17 cellular contexts compared by ENCODE assay signal in genomic region chr17:65546579-65546978, GRCh38. TPM values are rescaled to one million over a fixed set of nuclear protein-coding genes. Genes with fewer than 3 reads are reported as not detected.
DNase-seq lines count a peak whose midpoint lies in the region; ATAC-seq and TF ChIP-seq lines count a peak whose summit lies in the region.
"Had no signal": no experiment of that assay in that cellular context is flagged by ENCODE, and none has a peak within 500 bp of the region (broad histone marks: within the 10 kb centered on the region; RNA-seq: fewer than 3 reads in every experiment).

No MANE protein-coding gene starts in this region.

- no peaks in the 10 kb centered on the region for H3K9me3 Mint-ChIP-seq in neural progenitor cell

- peak overlapping the region; percentile 88 for H3K27ac ChIP-seq in left ventricle myocardium inferior (replicated peaks)
- peak overlapping the region in 3 of 4 donors; percentile 53 to 66 (median 61) for H3K27ac ChIP-seq in esophagus squamous epithelium
- peak overlapping the region; percentile 74 for H3K27ac ChIP-seq in neural progenitor cell

- no peak for TF ChIP-seq POLR2A in esophagus squamous epithelium (IDR thresholded peaks at IDR 0.05)

- peaks cover 75% of the 10 kb centered on the region for H3K36me3 Mint-ChIP-seq in neural progenitor cell

- peaks cover 44% of the 10 kb centered on the region for H4K20me1 ChIP-seq in neural progenitor cell (ENCODE audit: low read depth)

- H3K27me3 ChIP-seq in left ventricle myocardium inferior (ENCODE audit: low read depth): no peaks in the 10 kb centered on the region
- H3K27me3 ChIP-seq in esophagus squamous epithelium: no peaks in the 10 kb centered on the region
- H3K27me3 ChIP-seq in neural progenitor cell: peaks cover 11% of the 10 kb centered on the region

- DNase-seq in left ventricle myocardium inferior: no peak
- DNase-seq in Right ventricle myocardium superior: no peak
- DNase-seq in esophagus squamous epithelium (lab: John Stamatoyannopoulos, UW): no peak
- DNase-seq in neural progenitor cell (ENCODE audit: low spot score): no peak
- DNase-seq in mucosa of descending colon: no peak
- DNase-seq in NCI-H1048 (lab: John Stamatoyannopoulos, UW): no peak
- DNase-seq in foreskin melanocyte: no peak
- DNase-seq: activated T-cell treated with anti-CD3 and anti-CD28 coated beads, Interleukin-2, amount 50 U/mL, for 48 hours; dermis blood vessel endothelial cell; GF-D8; KBM-7; mammary epithelial cell; NCI-H1436; NCI-H446; occipital lobe; SHP77 treated with DMSO at 0.1 percent for 48 hours had no signal

- H3K4me3 ChIP-seq in left ventricle myocardium inferior (peak overlapping the region; percentile 6), esophagus squamous epithelium (no peak overlapping the region), neural progenitor cell (peak overlapping the region; percentile 35), mucosa of descending colon (no peak overlapping the region)

- H3K4me1 ChIP-seq in left ventricle myocardium inferior: peaks cover 58% of the 10 kb centered on the region
- H3K4me1 ChIP-seq in esophagus squamous epithelium: peaks cover 4 to 72% (median 24%) of the 10 kb centered on the region in 3 donors
- peaks cover 69% of the 10 kb centered on the region for H3K4me1 ChIP-seq in neural progenitor cell
- H3K4me1 ChIP-seq in mucosa of descending colon (ENCODE audit: low read depth): peaks cover 17% of the 10 kb centered on the region

- TF ChIP-seq CTCF in left ventricle myocardium inferior (IDR thresholded peaks at IDR 0.05; ENCODE audit: borderline replicate concordance): no peak
- TF ChIP-seq CTCF in esophagus squamous epithelium (IDR thresholded peaks at IDR 0.05): no peak
- TF ChIP-seq CTCF in neural progenitor cell (IDR thresholded peaks at IDR 0.05): peak; percentile 25
- TF ChIP-seq CTCF in mucosa of descending colon (IDR thresholded peaks at IDR 0.05): no peak

- peaks cover 94% of the 10 kb centered on the region for H3K4me1 Mint-ChIP-seq in neural progenitor cell

- ATAC-seq in Right ventricle myocardium superior (ENCODE audit: poor library complexity) (no peak), mucosa of descending colon (no peak), HG03565 (IDR thresholded peaks at IDR 0.05; ENCODE audit: unreplicated experiment) (no peak)

- peak overlapping the region; percentile 80 for H3K4me3 Mint-ChIP-seq in neural progenitor cell

- H3K4me2 ChIP-seq in neural progenitor cell: peak overlapping the region; percentile 81

- no peak overlapping the region for H3K9ac ChIP-seq in neural progenitor cell

- 56% methylated on average over 3 of the region's 4 CpGs; no CpG with 5 or more reads in 1 of the 2 donors for whole genome bisulfite sequencing in esophagus squamous epithelium, 2 donors

- H3K27ac Mint-ChIP-seq in neural progenitor cell: peak overlapping the region; percentile 98

- H2AFZ ChIP-seq in neural progenitor cell (replicated peaks): no peak overlapping the region

- H3K36me3 ChIP-seq in left ventricle myocardium inferior (peaks cover 11% of the 10 kb centered on the region), esophagus squamous epithelium (peaks cover 0 to 17% (median 0%) of the 10 kb centered on the region in 3 donors), neural progenitor cell (peaks cover 3% of the 10 kb centered on the region), mucosa of descending colon (ENCODE audit: low read depth) (no peaks in the 10 kb centered on the region)

- H3K27me3 Mint-ChIP-seq in neural progenitor cell (ENCODE audit: insufficient read depth, low read depth): peaks cover 2% of the 10 kb centered on the region

- intact Hi-C loops in left ventricle myocardium inferior (cut with micrococcal nuclease) (no loop called here), Right ventricle myocardium superior (cut with DNase I) (no loop called here), esophagus squamous epithelium (cut with DNase I) (no loop called here), mucosa of descending colon (cut with DNase I, micrococcal nuclease) (no loop called here)

- H3K79me2 ChIP-seq in neural progenitor cell (ENCODE audit: low read depth): peaks cover 42% of the 10 kb centered on the region

- H3F3A ChIP-seq in neural progenitor cell (ENCODE audit: low read depth): peaks cover 40% of the 10 kb centered on the region

- H3K9me3 ChIP-seq in left ventricle myocardium inferior (replicated peaks) (no peaks in the 10 kb centered on the region), esophagus squamous epithelium (no peaks in the 10 kb centered on the region), neural progenitor cell (ENCODE audit: low read depth) (no peaks in the 10 kb centered on the region), mucosa of descending colon (no peaks in the 10 kb centered on the region)

RNA-seq across cellular contexts. Expression of gene AXIN2, which starts 14.9 kb away (rescaled TPM):
- total RNA-seq in left ventricle myocardium inferior: 21.0 TPM
- 20.7 TPM for total RNA-seq in Right ventricle myocardium superior
- total RNA-seq in esophagus squamous epithelium: 10 to 100 TPM in 1 of 4 donors, 1 to 10 TPM in 2, under 1 TPM in 1; 0.83 to 10.9 (median 6.2) TPM
- 21.8 and 22.0 TPM in 2 replicates for total RNA-seq in neural progenitor cell (ENCODE audit: low replicate concordance)
- 10 to 100 TPM; 27.6 to 63.3 (median 39.3) TPM for total RNA-seq in mucosa of descending colon

Comparison
In these comparisons a context has a peak if more than half of its experiments do, and no peak if none do; other contexts are left out.
1. H3K4me3 ChIP-seq: peak in left ventricle myocardium inferior (single experiment) and neural progenitor cell (single experiment); none in esophagus squamous epithelium (0 of 4) and mucosa of descending colon (single experiment).
2. Peak in every context shown above with its lines, with median percentiles within 50 percentile points of each other: H3K27ac ChIP-seq.